Comparison of ENCODE assay signal across 9 cellular contexts in the genomic region with DNA sequence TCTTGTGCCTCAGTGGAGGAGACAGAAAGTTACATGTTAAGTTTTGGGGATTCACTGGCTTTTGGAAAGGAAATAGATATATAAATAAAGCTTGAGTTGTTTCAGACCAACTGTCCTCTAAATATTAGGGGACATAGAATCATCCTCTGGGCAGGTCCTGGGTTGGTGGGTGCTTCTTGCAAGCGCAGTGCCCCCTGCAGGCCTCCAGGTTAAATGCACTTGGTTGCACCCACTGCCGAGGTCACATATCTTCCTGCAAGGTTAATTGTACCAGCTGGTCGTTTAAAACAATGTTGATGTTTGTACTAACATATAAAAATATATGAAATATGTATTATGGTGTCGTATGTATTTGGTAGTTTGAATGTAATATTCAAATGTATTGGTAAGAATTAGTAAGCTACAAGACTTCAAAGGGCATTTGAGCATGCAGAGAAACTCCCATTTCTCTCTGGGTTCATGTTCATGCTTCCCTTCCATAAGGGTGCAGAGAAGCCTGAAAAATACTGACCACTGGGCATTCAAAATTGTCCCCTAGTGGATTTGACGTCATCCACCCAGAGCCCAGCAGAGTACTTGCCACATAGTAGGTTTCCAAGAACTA.
A peak's percentile ranks its signal among the peaks of the same experiment; 100 is the strongest.
DNase-seq lines count a peak whose midpoint lies in the region; ATAC-seq and TF ChIP-seq lines count a peak whose summit lies in the region.
"Had no signal": no experiment of that assay in that cellular context is flagged by ENCODE, and none has a peak within 500 bp of the region (broad histone marks: within the 10 kb centered on the region; RNA-seq: fewer than 3 reads in every experiment).

No MANE protein-coding gene starts in this region.

- H3K9me2 ChIP-seq in GM23338 (ENCODE audit: insufficient read depth) (no peaks in the 10 kb centered on the region), OCI-LY7 (ENCODE audit: insufficient read depth, low read length) (no peaks in the 10 kb centered on the region)

- H3K4me1 Mint-ChIP-seq in GM23338: peaks cover 23% of the 10 kb centered on the region
- H3K4me1 Mint-ChIP-seq in endothelial cell (ENCODE audit: unreplicated experiment): no peaks in the 10 kb centered on the region
- H3K4me1 Mint-ChIP-seq in natural killer cell treated with Interleukin-12 subunit alpha and Interleukin-12 subunit beta and Interleukin-15 and Interleukin-18, amount 100 ng/mL, for 72 hours (ENCODE audit: low read depth in 2 of 2): no peaks in the 10 kb centered on the region

- H3K4me3 ChIP-seq in GM23338: no peak overlapping the region
- H3K4me3 ChIP-seq in OCI-LY7 (ENCODE audit: low read depth, low read length, poor library complexity, severe bottlenecking): no peak overlapping the region

- 0 out of 2 replicates have a peak overlapping the region, but pooled peaks have one; percentile 16 for H3K27ac ChIP-seq in GM23338 (ENCODE audit: low read depth)
- no peak overlapping the region for H3K27ac ChIP-seq in OCI-LY7 (ENCODE audit: low read depth, low read length, poor library complexity, severe bottlenecking)

- no peaks in the 10 kb centered on the region for H3K9me3 ChIP-seq in OCI-LY7 (ENCODE audit: low read length)

- H3K27ac Mint-ChIP-seq in GM23338 (no peak overlapping the region), endothelial cell (ENCODE audit: unreplicated experiment) (no peak overlapping the region)
- H3K27ac Mint-ChIP-seq in natural killer cell treated with Interleukin-12 subunit alpha and Interleukin-12 subunit beta and Interleukin-15 and Interleukin-18, amount 100 ng/mL, for 72 hours: no peak overlapping the region
- H3K27ac Mint-ChIP-seq: T-helper 1 cell treated with Interleukin-12 subunit alpha and Interleukin-12 subunit beta and Interleukin-4 antibody, amounts not matched to agents 30 μg/mL and 1 μg/mL, for 36 hours had no signal

- no peaks in the 10 kb centered on the region for H3K36me3 Mint-ChIP-seq in GM23338 (ENCODE audit: low read depth)
- no peaks in the 10 kb centered on the region for H3K36me3 Mint-ChIP-seq in endothelial cell (ENCODE audit: low read depth, unreplicated experiment)
- no peaks in the 10 kb centered on the region for H3K36me3 Mint-ChIP-seq in natural killer cell treated with Interleukin-12 subunit alpha and Interleukin-12 subunit beta and Interleukin-15 and Interleukin-18, amount 100 ng/mL, for 72 hours

- H3K36me3 ChIP-seq in GM23338 (ENCODE audit: insufficient read depth) (no peaks in the 10 kb centered on the region), OCI-LY7 (ENCODE audit: insufficient read depth, low read length) (no peaks in the 10 kb centered on the region)

- H3K4me1 ChIP-seq in GM23338 (ENCODE audit: insufficient read depth): peaks cover 8% of the 10 kb centered on the region; the same call in 1 of the 2 replicates
- no peaks in the 10 kb centered on the region for H3K4me1 ChIP-seq in OCI-LY7 (ENCODE audit: insufficient read depth, low read length, poor library complexity, severe bottlenecking)

- CTCF ChIA-PET in OCI-LY7 (lab: Charles Lee; ENCODE audit: unreplicated experiment): no interaction called here

- POLR2A ChIA-PET in OCI-LY7 (lab: Charles Lee): no interaction called here

- no peak overlapping the region for H3K4me2 ChIP-seq in GM23338
- H3K4me2 ChIP-seq in OCI-LY7 (ENCODE audit: low read length): no peak overlapping the region

- no peaks in the 10 kb centered on the region for H3K27me3 ChIP-seq in GM23338 (ENCODE audit: insufficient read depth)

- H3K9me3 Mint-ChIP-seq in GM23338 (no peaks in the 10 kb centered on the region), endothelial cell (ENCODE audit: unreplicated experiment) (no peaks in the 10 kb centered on the region)
- no peaks in the 10 kb centered on the region for H3K9me3 Mint-ChIP-seq in natural killer cell treated with Interleukin-12 subunit alpha and Interleukin-12 subunit beta and Interleukin-15 and Interleukin-18, amount 100 ng/mL, for 72 hours
- H3K9me3 Mint-ChIP-seq: T-helper 1 cell treated with Interleukin-12 subunit alpha and Interleukin-12 subunit beta and Interleukin-4 antibody, amounts not matched to agents 30 μg/mL and 1 μg/mL, for 36 hours had no signal

- H2AFZ ChIP-seq in GM23338 (no peak overlapping the region), OCI-LY7 (ENCODE audit: low read length) (no peak overlapping the region)

- H3K27me3 Mint-ChIP-seq in GM23338 (ENCODE audit: insufficient read depth, low read depth, poor library complexity) (peaks cover 2% of the 10 kb centered on the region), endothelial cell (ENCODE audit: unreplicated experiment) (no peaks in the 10 kb centered on the region)
- no peaks in the 10 kb centered on the region for H3K27me3 Mint-ChIP-seq in natural killer cell treated with Interleukin-12 subunit alpha and Interleukin-12 subunit beta and Interleukin-15 and Interleukin-18, amount 100 ng/mL, for 72 hours

- intact Hi-C loops in OCI-LY7 (cut with micrococcal nuclease; ENCODE audit: unreplicated experiment): no loop called here

- H3K79me2 ChIP-seq in GM23338 (replicated peaks; ENCODE audit: insufficient read depth): peaks cover 6% of the 10 kb centered on the region; the same call in 1 of the 2 replicates
- no peaks in the 10 kb centered on the region for H3K79me2 ChIP-seq in OCI-LY7 (ENCODE audit: insufficient read depth, low read depth, low read length)

- no TSS peak for BruUV-seq in OCI-LY7 (replicated peaks; lab: Mats Ljungman, UMichigan)

- peak; percentile 2 for DNase-seq in DMS114 treated with DMSO at 0.1 percent for 48 hours (lab: John Stamatoyannopoulos, UW; ENCODE audit: unreplicated experiment)
- peak; percentile 86 for DNase-seq in GM23338 (ENCODE audit: low spot score)
- peak; percentile 47 for DNase-seq in OCI-LY7 (ENCODE audit: low spot score)
- peak; percentile 69 for DNase-seq in endothelial cell (ENCODE audit: low spot score)
- DNase-seq in natural killer cell treated with Interleukin-12 subunit alpha and Interleukin-12 subunit beta and Interleukin-15 and Interleukin-18, amount 100 ng/mL, for 72 hours (ENCODE audit: low spot score): peak; percentile 63
- DNase-seq in NCI-H1436 treated with DMSO at 0.1 percent for 48 hours (lab: John Stamatoyannopoulos, UW): no peak
- no peak for DNase-seq in activated naive CD4-positive, alpha-beta T cell (lab: John Stamatoyannopoulos, UW)

- ATAC-seq in GM23338 (peak; percentile 86), GM18519 (IDR thresholded peaks at IDR 0.05; ENCODE audit: low FRiP score, unreplicated experiment) (no peak)
- ATAC-seq in natural killer cell treated with Interleukin-12 subunit alpha and Interleukin-12 subunit beta and Interleukin-15 and Interleukin-18, amount 100 ng/mL, for 72 hours: no peak

- H3K4me3 Mint-ChIP-seq in GM23338 (no peak overlapping the region), endothelial cell (ENCODE audit: unreplicated experiment) (no peak overlapping the region)
- no peak overlapping the region for H3K4me3 Mint-ChIP-seq in natural killer cell treated with Interleukin-12 subunit alpha and Interleukin-12 subunit beta and Interleukin-15 and Interleukin-18, amount 100 ng/mL, for 72 hours
- H3K4me3 Mint-ChIP-seq: T-helper 1 cell treated with Interleukin-12 subunit alpha and Interleukin-12 subunit beta and Interleukin-4 antibody, amounts not matched to agents 30 μg/mL and 1 μg/mL, for 36 hours had no signal

- H4K20me1 ChIP-seq in GM23338 (replicated peaks; ENCODE audit: insufficient read depth) (peaks cover 3% of the 10 kb centered on the region; the same call in 1 of the 2 replicates), OCI-LY7 (ENCODE audit: insufficient read depth, low read length) (no peaks in the 10 kb centered on the region)

- no peaks in the 10 kb centered on the region for H3F3A ChIP-seq in GM23338 (replicated peaks; ENCODE audit: low read depth)

- TF ChIP-seq CTCF in GM23338 (conservative IDR thresholded peaks at IDR 0.05; ENCODE audit: low read depth in 2 of 2) (peak; percentile 85 to 91), OCI-LY7 (conservative IDR thresholded peaks at IDR 0.05; ENCODE audit: low read length) (peak; percentile 87), endothelial cell (IDR thresholded peaks at IDR 0.05; ENCODE audit: unreplicated experiment) (peak; percentile 86)

TF ChIP-seq in GM23338, 12 proteins besides CTCF, POLR2A, EP300 and RAD21 (continues in another document):
- no peak for TF ChIP-seq JUNB (IDR thresholded peaks at IDR 0.05; ENCODE audit: unreplicated experiment)

Comparison
In these comparisons a context has a peak if more than half of its experiments do, and no peak if none do; other contexts are left out.
1. DNase-seq: peak in DMS114 treated with DMSO at 0.1 percent for 48 hours (single experiment), GM23338 (single experiment), OCI-LY7 (single experiment), endothelial cell (single experiment) and natural killer cell treated with Interleukin-12 subunit alpha and Interleukin-12 subunit beta and Interleukin-15 and Interleukin-18, amount 100 ng/mL, for 72 hours (single experiment); none in NCI-H1436 treated with DMSO at 0.1 percent for 48 hours (single experiment) and activated naive CD4-positive, alpha-beta T cell (0 of 4).
2. Peak in every context shown above with its lines, with median percentiles within 50 percentile points of each other: CTCF ChIP-seq.